In the genomic region with DNA sequence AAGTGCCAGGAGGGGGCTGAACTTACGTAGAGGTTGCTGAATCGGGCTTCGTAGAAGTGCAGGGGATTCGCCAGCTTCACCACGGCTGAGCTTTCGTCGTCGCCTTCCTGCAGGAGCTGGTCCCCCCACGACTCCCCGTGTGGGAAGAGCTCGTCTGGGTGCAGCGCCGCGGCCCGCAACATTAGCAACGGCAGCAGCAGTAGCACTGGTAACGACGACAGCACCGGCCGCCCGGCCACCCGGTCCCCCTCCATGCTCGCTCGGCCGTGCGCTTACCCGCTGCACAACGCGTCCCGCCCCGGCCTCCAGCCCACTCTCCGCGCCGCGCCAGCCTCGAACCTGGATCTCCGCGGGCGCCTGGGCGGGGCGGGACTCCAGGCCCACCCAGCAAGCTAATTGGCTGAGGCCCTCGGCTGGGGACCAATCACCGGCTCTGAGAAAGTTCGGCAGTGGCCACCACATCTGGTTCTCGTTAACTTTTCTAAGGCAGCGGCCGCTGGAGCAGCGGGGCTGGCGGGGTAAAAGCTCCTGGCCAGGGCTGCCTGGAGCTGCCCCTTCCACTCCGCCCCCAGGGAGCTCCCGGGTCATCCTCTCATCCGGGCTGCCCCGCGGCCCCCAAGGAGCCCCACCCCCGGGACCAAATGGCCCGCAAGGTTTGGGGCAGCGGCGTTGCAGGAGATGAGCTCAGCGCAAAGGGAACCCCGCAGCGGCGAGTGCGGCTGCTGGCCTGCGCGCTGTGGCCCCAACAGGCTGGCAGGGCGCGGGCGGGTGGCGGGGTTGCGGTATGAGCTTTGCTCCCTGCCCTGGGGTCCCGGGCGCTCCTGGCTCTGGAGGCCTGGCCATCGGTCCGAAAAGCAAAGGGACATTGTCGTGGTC, we compare ENCODE assay signal across 8 cellular contexts. TPM values are rescaled to one million over a fixed set of nuclear protein-coding genes. Genes with fewer than 3 reads are reported as not detected.
A peak's percentile ranks its signal among the peaks of the same experiment; 100 is the strongest.
DNase-seq lines count a peak whose midpoint lies in the region; ATAC-seq and TF ChIP-seq lines count a peak whose summit lies in the region.

A gene with protein sequence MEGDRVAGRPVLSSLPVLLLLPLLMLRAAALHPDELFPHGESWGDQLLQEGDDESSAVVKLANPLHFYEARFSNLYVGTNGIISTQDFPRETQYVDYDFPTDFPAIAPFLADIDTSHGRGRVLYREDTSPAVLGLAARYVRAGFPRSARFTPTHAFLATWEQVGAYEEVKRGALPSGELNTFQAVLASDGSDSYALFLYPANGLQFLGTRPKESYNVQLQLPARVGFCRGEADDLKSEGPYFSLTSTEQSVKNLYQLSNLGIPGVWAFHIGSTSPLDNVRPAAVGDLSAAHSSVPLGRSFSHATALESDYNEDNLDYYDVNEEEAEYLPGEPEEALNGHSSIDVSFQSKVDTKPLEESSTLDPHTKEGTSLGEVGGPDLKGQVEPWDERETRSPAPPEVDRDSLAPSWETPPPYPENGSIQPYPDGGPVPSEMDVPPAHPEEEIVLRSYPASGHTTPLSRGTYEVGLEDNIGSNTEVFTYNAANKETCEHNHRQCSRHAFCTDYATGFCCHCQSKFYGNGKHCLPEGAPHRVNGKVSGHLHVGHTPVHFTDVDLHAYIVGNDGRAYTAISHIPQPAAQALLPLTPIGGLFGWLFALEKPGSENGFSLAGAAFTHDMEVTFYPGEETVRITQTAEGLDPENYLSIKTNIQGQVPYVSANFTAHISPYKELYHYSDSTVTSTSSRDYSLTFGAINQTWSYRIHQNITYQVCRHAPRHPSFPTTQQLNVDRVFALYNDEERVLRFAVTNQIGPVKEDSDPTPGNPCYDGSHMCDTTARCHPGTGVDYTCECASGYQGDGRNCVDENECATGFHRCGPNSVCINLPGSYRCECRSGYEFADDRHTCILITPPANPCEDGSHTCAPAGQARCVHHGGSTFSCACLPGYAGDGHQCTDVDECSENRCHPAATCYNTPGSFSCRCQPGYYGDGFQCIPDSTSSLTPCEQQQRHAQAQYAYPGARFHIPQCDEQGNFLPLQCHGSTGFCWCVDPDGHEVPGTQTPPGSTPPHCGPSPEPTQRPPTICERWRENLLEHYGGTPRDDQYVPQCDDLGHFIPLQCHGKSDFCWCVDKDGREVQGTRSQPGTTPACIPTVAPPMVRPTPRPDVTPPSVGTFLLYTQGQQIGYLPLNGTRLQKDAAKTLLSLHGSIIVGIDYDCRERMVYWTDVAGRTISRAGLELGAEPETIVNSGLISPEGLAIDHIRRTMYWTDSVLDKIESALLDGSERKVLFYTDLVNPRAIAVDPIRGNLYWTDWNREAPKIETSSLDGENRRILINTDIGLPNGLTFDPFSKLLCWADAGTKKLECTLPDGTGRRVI (N-terminal part only) (minus strand): TSS at position 319 of the 876 bp plus-strand sequence. CDS start 65 bp downstream, at position 254.

- H3K27ac ChIP-seq in muscle layer of duodenum (ENCODE audit: low read length) (peak within 1 kb of the TSS; percentile 51), stomach smooth muscle (ENCODE audit: low read length) (peak within 1 kb of the TSS; percentile 94)

- H3K9me3 Mint-ChIP-seq in activated T-cell treated with anti-CD3 and anti-CD28 coated beads, Interleukin-2, amount 50 U/mL, for 72 hours, result no peaks in the 10 kb centered on the region

- no peaks in the 10 kb centered on the region for H3K27me3 ChIP-seq in Loucy (ENCODE audit: insufficient read depth, low read length, poor library complexity, severe bottlenecking)
- peaks cover 10% of the 10 kb centered on the region for H3K27me3 ChIP-seq in muscle layer of duodenum (ENCODE audit: low read depth, low read length)
- H3K27me3 ChIP-seq in stomach smooth muscle (ENCODE audit: control insufficient read depth in 1 of 2, insufficient read depth in 2 of 2, low read length in 2 of 2), result no peaks in the 10 kb centered on the region

- H3K36me3 ChIP-seq in Loucy (ENCODE audit: insufficient read depth, low read length) (no peaks in the 10 kb centered on the region), muscle layer of duodenum (ENCODE audit: control insufficient read depth in 1 of 2, insufficient read depth in 2 of 2, low read length in 2 of 2) (no peaks in the 10 kb centered on the region), stomach smooth muscle (ENCODE audit: control insufficient read depth in 2 of 2, insufficient read depth in 2 of 2, low read length in 2 of 2) (peaks cover 0 to 3% of the 10 kb centered on the region in 2 donors)

- H3K36me3 Mint-ChIP-seq in activated T-cell treated with anti-CD3 and anti-CD28 coated beads, Interleukin-2, amount 50 U/mL, for 72 hours (ENCODE audit: insufficient read depth in 2 of 2), result no peaks in the 10 kb centered on the region

- H3F3A ChIP-seq in Loucy (ENCODE audit: low read depth), result no peaks in the 10 kb centered on the region

- peak within 1 kb of the TSS; percentile 71 for H2AFZ ChIP-seq in Loucy (ENCODE audit: low read length)

- H3K4me2 ChIP-seq in Loucy (ENCODE audit: low read depth, low read length, poor library complexity, severe bottlenecking), result peak within 1 kb of the TSS; percentile 70

- H3K4me3 ChIP-seq in Loucy (ENCODE audit: low read length, poor library complexity, severe bottlenecking) (peak within 1 kb of the TSS; percentile 68), fibroblast of pulmonary artery (replicated peaks; ENCODE audit: low read depth, low read length) (peak within 1 kb of the TSS; percentile 86), muscle layer of duodenum (ENCODE audit: low read depth in 1 of 2, low read length in 2 of 2) (peak within 1 kb of the TSS; percentile 71 to 91), stomach smooth muscle (ENCODE audit: low read length in 2 of 2) (peak within 1 kb of the TSS; percentile 96 to 98)

- TF ChIP-seq CTCF in Loucy (conservative IDR thresholded peaks at IDR 0.05; ENCODE audit: low read length), result no peak
- no peak for TF ChIP-seq CTCF in fibroblast of pulmonary artery (IDR thresholded peaks at IDR 0.05; ENCODE audit: low read length, missing control alignments)

- H3K9me3 ChIP-seq in Loucy (ENCODE audit: insufficient read depth, low read depth, low read length), result peaks cover under 1% of the 10 kb centered on the region; the same call in 1 of the 2 replicates
- no peaks in the 10 kb centered on the region for H3K9me3 ChIP-seq in muscle layer of duodenum (ENCODE audit: control insufficient read depth in 1 of 2, low read length in 2 of 2)
- no peaks in the 10 kb centered on the region for H3K9me3 ChIP-seq in stomach smooth muscle (ENCODE audit: control insufficient read depth in 2 of 2, low read length in 2 of 2)

- peaks cover 13% of the 10 kb centered on the region for H3K4me1 ChIP-seq in Loucy (ENCODE audit: insufficient read depth, low read length, poor library complexity, severe bottlenecking)
- peaks cover 0 to 22% of the 10 kb centered on the region in 2 donors for H3K4me1 ChIP-seq in muscle layer of duodenum (ENCODE audit: control insufficient read depth in 1 of 2, insufficient read depth in 2 of 2, low read length in 2 of 2)
- peaks cover 31% of the 10 kb centered on the region for H3K4me1 ChIP-seq in stomach smooth muscle (ENCODE audit: control insufficient read depth, insufficient read depth, low read length)

- peak; percentile 78 for ATAC-seq in activated T-cell treated with anti-CD3 and anti-CD28 coated beads, Interleukin-2, amount 50 U/mL, for 72 hours (replicated peaks in 1 of 2)
- no peak for ATAC-seq in GM21786 (IDR thresholded peaks at IDR 0.05; ENCODE audit: unreplicated experiment)

- H3K27me3 Mint-ChIP-seq in activated T-cell treated with anti-CD3 and anti-CD28 coated beads, Interleukin-2, amount 50 U/mL, for 72 hours (ENCODE audit: low read depth), result peaks cover 42% of the 10 kb centered on the region

- H3K9ac ChIP-seq in Loucy (ENCODE audit: low read depth, low read length, poor library complexity, severe bottlenecking) (peak within 1 kb of the TSS; percentile 24), stomach smooth muscle (ENCODE audit: low read length in 2 of 2) (peak within 1 kb of the TSS; percentile 88 to 92)

- H3K4me3 Mint-ChIP-seq in activated T-cell treated with anti-CD3 and anti-CD28 coated beads, Interleukin-2, amount 50 U/mL, for 72 hours, result peak within 1 kb of the TSS; percentile 76 to 82

- H3K27ac Mint-ChIP-seq in activated T-cell treated with anti-CD3 and anti-CD28 coated beads, Interleukin-2, amount 50 U/mL, for 72 hours, result no peak within 1 kb of the TSS

- DNase-seq in Daoy (ENCODE audit: low read depth) (peak; percentile 95), fibroblast of pulmonary artery (ENCODE audit: low read depth) (peak; percentile 96), LoVo (ENCODE audit: low spot score) (no peak)
- peak; percentile 57 to 60 for DNase-seq in activated T-cell treated with anti-CD3 and anti-CD28 coated beads, Interleukin-2, amount 50 U/mL, for 72 hours

- H3K4me1 Mint-ChIP-seq in activated T-cell treated with anti-CD3 and anti-CD28 coated beads, Interleukin-2, amount 50 U/mL, for 72 hours (ENCODE audit: low read depth), result peaks cover 21% of the 10 kb centered on the region

- no peaks in the 10 kb centered on the region for H3K79me2 ChIP-seq in Loucy (ENCODE audit: insufficient read depth, low read length)

- H3K9me2 ChIP-seq in Loucy (replicated peaks; ENCODE audit: low read depth, low read length), result no peaks in the 10 kb centered on the region

- H4K20me1 ChIP-seq in Loucy (ENCODE audit: insufficient read depth, low read length, poor library complexity, severe bottlenecking), result no peaks in the 10 kb centered on the region

RNA-seq across cellular contexts. Expression of the gene that starts here (rescaled TPM):
- total RNA-seq in Daoy (2014; rRNA removed; shearing (Covaris generic)), result 6.4 and 9.9 TPM in 2 replicates
- total RNA-seq in activated T-cell treated with anti-CD3 and anti-CD28 coated beads, Interleukin-2, amount 50 U/mL, for 72 hours, result under 1 TPM; 0.19 to 0.24 TPM

Comparison
In these comparisons a context has a peak if more than half of its experiments do, and no peak if none do; other contexts are left out.
1. Peak in DNase-seq and ATAC-seq in activated T-cell treated with anti-CD3 and anti-CD28 coated beads, Interleukin-2, amount 50 U/mL, for 72 hours; RNA of the gene not detected or under 1 TPM.